1 cellular context compared by ENCODE assay signal in the genomic region with DNA sequence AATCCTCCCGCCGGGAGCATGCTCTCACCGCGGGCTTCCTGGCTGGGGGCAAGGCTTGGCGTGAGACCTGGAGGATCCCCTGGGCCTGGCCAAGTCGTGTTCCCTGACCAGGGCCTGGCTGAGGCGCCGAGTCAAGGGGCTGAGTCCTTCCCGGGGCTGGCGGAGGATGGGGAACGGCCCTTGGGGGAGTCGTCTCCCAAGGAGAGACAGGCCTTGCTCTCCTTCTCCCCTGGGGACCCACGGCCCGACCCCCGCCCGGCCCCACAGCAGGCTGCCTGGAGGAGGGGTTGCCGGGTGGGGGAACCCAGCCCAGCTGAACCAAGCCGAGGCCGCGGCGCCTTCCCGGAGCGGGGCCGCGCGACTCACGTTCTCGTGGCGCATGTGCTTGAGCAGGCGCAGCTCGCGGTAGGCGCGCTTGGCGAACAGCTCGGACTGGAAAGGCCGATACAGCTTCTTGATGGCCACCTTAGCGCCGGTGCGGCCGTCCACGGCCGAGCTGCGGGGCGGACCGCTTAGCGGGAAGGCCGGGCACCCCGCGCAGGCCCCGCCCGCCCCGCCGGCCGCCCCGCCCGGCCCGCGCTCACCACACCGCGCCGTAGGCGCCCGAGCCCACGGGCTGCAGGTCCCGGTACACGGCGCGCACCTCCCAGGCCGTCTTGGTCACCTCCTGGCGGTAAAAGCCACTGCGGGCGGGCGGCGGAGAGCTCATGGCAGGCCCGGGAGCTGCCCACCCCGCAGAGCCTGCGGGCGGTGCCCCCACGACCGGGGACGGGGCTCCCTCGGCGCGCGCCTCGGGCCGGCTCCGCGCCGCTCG.
TF ChIP-seq lines count a peak whose summit lies in the region.

No MANE protein-coding gene starts in this region.

TF ChIP-seq in IMR-90, 13 proteins besides CTCF, POLR2A, EP300 and RAD21:
- peak; percentile 33; the same call in 1 of the 2 replicates for TF ChIP-seq BHLHE40 (IDR thresholded peaks at IDR 0.05; ENCODE audit: low read depth, low read length)
- TF ChIP-seq, protein P1, sequence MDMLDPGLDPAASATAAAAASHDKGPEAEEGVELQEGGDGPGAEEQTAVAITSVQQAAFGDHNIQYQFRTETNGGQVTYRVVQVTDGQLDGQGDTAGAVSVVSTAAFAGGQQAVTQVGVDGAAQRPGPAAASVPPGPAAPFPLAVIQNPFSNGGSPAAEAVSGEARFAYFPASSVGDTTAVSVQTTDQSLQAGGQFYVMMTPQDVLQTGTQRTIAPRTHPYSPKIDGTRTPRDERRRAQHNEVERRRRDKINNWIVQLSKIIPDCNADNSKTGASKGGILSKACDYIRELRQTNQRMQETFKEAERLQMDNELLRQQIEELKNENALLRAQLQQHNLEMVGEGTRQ (IDR thresholded peaks at IDR 0.05; ENCODE audit: low read depth, low read length) = peak; percentile 5; the same call in 1 of the 2 replicates
- TF ChIP-seq CHD1 (IDR thresholded peaks at IDR 0.05; ENCODE audit: low read depth, low read length) = no peak
- no peak for TF ChIP-seq CEBPB (IDR thresholded peaks at IDR 0.05; ENCODE audit: low read depth, low read length)
- TF ChIP-seq RFX5 (IDR thresholded peaks at IDR 0.05; ENCODE audit: low read depth, low read length) = no peak
- TF ChIP-seq, protein P2, sequence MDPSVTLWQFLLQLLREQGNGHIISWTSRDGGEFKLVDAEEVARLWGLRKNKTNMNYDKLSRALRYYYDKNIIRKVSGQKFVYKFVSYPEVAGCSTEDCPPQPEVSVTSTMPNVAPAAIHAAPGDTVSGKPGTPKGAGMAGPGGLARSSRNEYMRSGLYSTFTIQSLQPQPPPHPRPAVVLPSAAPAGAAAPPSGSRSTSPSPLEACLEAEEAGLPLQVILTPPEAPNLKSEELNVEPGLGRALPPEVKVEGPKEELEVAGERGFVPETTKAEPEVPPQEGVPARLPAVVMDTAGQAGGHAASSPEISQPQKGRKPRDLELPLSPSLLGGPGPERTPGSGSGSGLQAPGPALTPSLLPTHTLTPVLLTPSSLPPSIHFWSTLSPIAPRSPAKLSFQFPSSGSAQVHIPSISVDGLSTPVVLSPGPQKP (IDR thresholded peaks at IDR 0.05; ENCODE audit: borderline replicate concordance, low read depth, low read length) = no peak
- TF ChIP-seq MAFK (IDR thresholded peaks at IDR 0.05; ENCODE audit: low read depth, low read length) = no peak
- no peak for TF ChIP-seq NFE2L2 (IDR thresholded peaks at IDR 0.05; ENCODE audit: low read depth, low read length)
- TF ChIP-seq MXI1 (IDR thresholded peaks at IDR 0.05; ENCODE audit: borderline replicate concordance, low read depth, low read length) = peak; percentile 80; the same call in 1 of the 2 replicates
- TF ChIP-seq SMC3 (IDR thresholded peaks at IDR 0.05; ENCODE audit: low read depth, low read length) = no peak
- TF ChIP-seq FOS (IDR thresholded peaks at IDR 0.05; ENCODE audit: low read depth, low read length) = no peak
